8 cellular contexts compared by ENCODE assay signal in genomic region chr19:48636859-48637448, GRCh38. TPM values are rescaled to one million over a fixed set of nuclear protein-coding genes. Genes with fewer than 3 reads are reported as not detected.
DNase-seq lines count a peak whose midpoint lies in the region; ATAC-seq and TF ChIP-seq lines count a peak whose summit lies in the region.

DBP (minus strand) TSS chr19:48637379; CDS start chr19:48636994, 385 bp downstream.

- H3K4me1 Mint-ChIP-seq in endothelial cell (ENCODE audit: unreplicated experiment): peaks cover 19% of the 10 kb centered on the region
- peaks cover 35 to 42% of the 10 kb centered on the region in 2 donors for H3K4me1 Mint-ChIP-seq in natural killer cell treated with Interleukin-12 subunit alpha and Interleukin-12 subunit beta and Interleukin-15 and Interleukin-18, amount 100 ng/mL, for 72 hours (ENCODE audit: low read depth in 2 of 2)

- H3K36me3 ChIP-seq in HEK293 (ENCODE audit: control insufficient read depth in 2 of 2, insufficient read depth in 1 of 2, low read length in 2 of 2): peaks cover 5 to 10% of the 10 kb centered on the region in 2 experiments; a peak in 2 of 3 replicates

- CTCF ChIA-PET in HEK293 (lab: Yijun Ruan, JAX): interaction anchor here (0.9 to 1.1 kb wide), 2 partner anchors 9 to 48 kb away, joined by 4 read pairs; partner anchors contain the start of gene CA11

- peaks cover 5% of the 10 kb centered on the region for H3K36me3 Mint-ChIP-seq in endothelial cell (ENCODE audit: low read depth, unreplicated experiment)
- H3K36me3 Mint-ChIP-seq in natural killer cell treated with Interleukin-12 subunit alpha and Interleukin-12 subunit beta and Interleukin-15 and Interleukin-18, amount 100 ng/mL, for 72 hours: no peaks in the 10 kb centered on the region

- no peaks in the 10 kb centered on the region for H3K9me3 Mint-ChIP-seq in endothelial cell (ENCODE audit: unreplicated experiment)
- H3K9me3 Mint-ChIP-seq in natural killer cell treated with Interleukin-12 subunit alpha and Interleukin-12 subunit beta and Interleukin-15 and Interleukin-18, amount 100 ng/mL, for 72 hours: peaks cover 5% of the 10 kb centered on the region

- TF ChIP-seq CTCF in HEK293 (tag by site-specific recombination; IDR thresholded peaks at IDR 0.05) (peak; percentile 50), endothelial cell (IDR thresholded peaks at IDR 0.05; ENCODE audit: unreplicated experiment) (no peak), GM13976 (IDR thresholded peaks at IDR 0.05; ENCODE audit: borderline replicate concordance, control extremely low read depth, extremely low read depth, insufficient read depth, missing control alignments) (no peak)

- peaks cover 22% of the 10 kb centered on the region for H3K27me3 Mint-ChIP-seq in endothelial cell (ENCODE audit: unreplicated experiment)
- no peaks in the 10 kb centered on the region for H3K27me3 Mint-ChIP-seq in natural killer cell treated with Interleukin-12 subunit alpha and Interleukin-12 subunit beta and Interleukin-15 and Interleukin-18, amount 100 ng/mL, for 72 hours

- DNase-seq in COR-L47 (lab: John Stamatoyannopoulos, UW) (peak; percentile 28), SK-MEL-5 (ENCODE audit: low read depth, low spot score) (no peak), endothelial cell (ENCODE audit: low spot score) (no peak), NCI-H2171 treated with DMSO at 0.1 percent for 48 hours (lab: John Stamatoyannopoulos, UW) (no peak), GM13976 (ENCODE audit: low spot score) (no peak)
- DNase-seq in natural killer cell treated with Interleukin-12 subunit alpha and Interleukin-12 subunit beta and Interleukin-15 and Interleukin-18, amount 100 ng/mL, for 72 hours (ENCODE audit: low spot score): no peak

- H3K27ac ChIP-seq in HEK293 (ENCODE audit: extremely low read depth, low read depth, low read length): peak within 1 kb of the TSS; percentile 85

- in situ Hi-C loops in SK-MEL-5 (cut with HindIII; ENCODE audit: low pct_unique_long_range_greater_than_20kb, low sequenced_read_pairs) (no loop called here), GM13976 (cut with MboI; ENCODE audit: low sequenced_read_pairs, unreplicated experiment) (no loop called here)

- H3K4me1 ChIP-seq in HEK293 (ENCODE audit: control insufficient read depth, insufficient read depth, low read length): peaks cover 23% of the 10 kb centered on the region

- POLR2A ChIA-PET in HEK293 (lab: Yijun Ruan, JAX): interaction anchor here (1.0 to 2.7 kb wide), 3 partner anchors 9 to 18 kb away, joined by 3 to 22 read pairs (median 6); partner anchors contain the start of genes CA11, RPL18 and SPHK2

- no peak for ATAC-seq in natural killer cell treated with Interleukin-12 subunit alpha and Interleukin-12 subunit beta and Interleukin-15 and Interleukin-18, amount 100 ng/mL, for 72 hours
- ATAC-seq in GM19023 (IDR thresholded peaks at IDR 0.05; ENCODE audit: unreplicated experiment): no peak

- H3K27ac Mint-ChIP-seq in endothelial cell (ENCODE audit: unreplicated experiment): peak within 1 kb of the TSS; percentile 94
- H3K27ac Mint-ChIP-seq in natural killer cell treated with Interleukin-12 subunit alpha and Interleukin-12 subunit beta and Interleukin-15 and Interleukin-18, amount 100 ng/mL, for 72 hours: peak within 1 kb of the TSS; percentile 94 to 99

- no peaks in the 10 kb centered on the region for H3K9me3 ChIP-seq in HEK293 (ENCODE audit: control insufficient read depth, insufficient read depth, low read depth, low read length)

- peak within 1 kb of the TSS; percentile 42 for H3K4me3 ChIP-seq in HEK293 (ENCODE audit: low read depth, low read length)

- H3K4me3 Mint-ChIP-seq in endothelial cell (ENCODE audit: unreplicated experiment): peak within 1 kb of the TSS; percentile 90
- peak within 1 kb of the TSS; percentile 81 for H3K4me3 Mint-ChIP-seq in natural killer cell treated with Interleukin-12 subunit alpha and Interleukin-12 subunit beta and Interleukin-15 and Interleukin-18, amount 100 ng/mL, for 72 hours

TF ChIP-seq in HEK293, 187 proteins besides CTCF, POLR2A, EP300 and RAD21 (continues in another document):
- 0 out of 2 replicates have a peak, but pooled peaks have one; percentile 29 for TF ChIP-seq BCL6B (tag by site-specific recombination; IDR thresholded peaks at IDR 0.05)
- TF ChIP-seq ZEB2 (tag by site-specific recombination; IDR thresholded peaks at IDR 0.05): peak; percentile 59; the same call in 1 of the 2 replicates
- no peak for TF ChIP-seq REST (tag by site-specific recombination; IDR thresholded peaks at IDR 0.05)
- TF ChIP-seq ZFHX2 (tag by site-specific recombination; conservative IDR thresholded peaks at IDR 0.05): peak; percentile 75
- TF ChIP-seq ZNF362 (tag by site-specific recombination; IDR thresholded peaks at IDR 0.05): peak; percentile 98
- peak; percentile 94 for TF ChIP-seq ZBTB44 (tag by site-specific recombination; IDR thresholded peaks at IDR 0.05)
- TF ChIP-seq KLF17 (tag by site-specific recombination; IDR thresholded peaks at IDR 0.05): 0 out of 2 replicates have a peak, but pooled peaks have one; percentile 14
- 0 out of 2 replicates have a peak, but pooled peaks have one; percentile 30 for TF ChIP-seq ZNF660 (tag by site-specific recombination; IDR thresholded peaks at IDR 0.05)
- peak; percentile 26; the same call in 1 of the 2 replicates for TF ChIP-seq ZNF501 (tag by site-specific recombination; IDR thresholded peaks at IDR 0.05)

RNA-seq across cellular contexts. Expression of gene DBP, which starts in this region (rescaled TPM):
- total RNA-seq in SK-MEL-5 (2014; rRNA removed; shearing (Covaris generic)): 19.9 and 21.3 TPM in 2 replicates
- polyA plus RNA-seq in SK-MEL-5 (2015; cell fraction: cytosol; rRNA removed): 8.9 and 10.5 TPM in 2 replicates
- 0.92 and 7.4 TPM in 2 replicates for polyA plus RNA-seq in SK-MEL-5 (2015; cell fraction: nucleus; rRNA removed)
- total RNA-seq in endothelial cell (ENCODE audit: unreplicated experiment): 4.3 TPM
- 1 to 10 TPM; 3.8 to 3.9 TPM for total RNA-seq in natural killer cell treated with Interleukin-12 subunit alpha and Interleukin-12 subunit beta and Interleukin-15 and Interleukin-18, amount 100 ng/mL, for 72 hours
